In genomic region chr5:168046163-168046562, GRCh38 we compare ENCODE assay signal across 29 cellular contexts.
"Had no signal": no experiment of that assay in that cellular context is flagged by ENCODE, and none has a peak within 500 bp of the region (broad histone marks: within the 10 kb centered on the region; RNA-seq: fewer than 3 reads in every experiment).

No MANE protein-coding gene starts in this region.

- H3K4me1 Mint-ChIP-seq: activated CD4-positive, alpha-beta T cell treated with anti-CD3 and anti-CD28 coated beads for 36 hours; activated CD4-positive, alpha-beta T cell treated with anti-CD3 and anti-CD28 coated beads, Interleukin-2, amount 10 ng/mL, durations not matched to agents 24 days and 14 days; activated CD8-positive, alpha-beta memory T cell treated with anti-CD3 and anti-CD28 coated beads, Interleukin-2, amount 10 ng/mL, durations not matched to agents 7 days and 5 days; activated naive CD4-positive, alpha-beta T cell treated with anti-CD3 and anti-CD28 coated beads, Interleukin-2, amount 50 U/mL, for 24 hours; activated naive CD8-positive, alpha-beta T cell treated with anti-CD3 and anti-CD28 coated beads for 36 hours; central memory CD8-positive, alpha-beta T cell had no signal

- H3K9me3 Mint-ChIP-seq: activated CD4-positive, alpha-beta memory T cell treated with anti-CD3 and anti-CD28 coated beads for 36 hours; activated CD4-positive, alpha-beta T cell treated with anti-CD3 and anti-CD28 coated beads, Interleukin-2, amount 10 ng/mL, durations not matched to agents 24 days and 14 days; activated naive CD4-positive, alpha-beta T cell treated with anti-CD3 and anti-CD28 coated beads for 36 hours; activated naive CD4-positive, alpha-beta T cell treated with anti-CD3 and anti-CD28 coated beads, Interleukin-2, amount 50 U/mL, for 24 hours; activated naive CD8-positive, alpha-beta T cell treated with anti-CD3 and anti-CD28 coated beads for 36 hours; activated T-helper 1 cell treated with anti-CD3 and anti-CD28 coated beads, Interleukin-12 subunit alpha, Interleukin-12 subunit beta, Interleukin-2, Interleukin-4 antibody, amounts not matched to agents 30 ng/mL and 10 ng/mL and 1 ng/mL, durations not matched to agents 14 hours and 24 hours and 36 hours; activated T-helper 2 cell treated with anti-CD3 and anti-CD28 coated beads, Interferon-gamma antibody, Interleukin-2, Interleukin-4, amounts not matched to agents 10 μg/mL and 5 μg/mL and 100 μg/mL, durations not matched to agents 14 hours and 24 hours and 36 hours; central memory CD8-positive, alpha-beta T cell had no signal

- H3K36me3 Mint-ChIP-seq: activated CD4-positive, alpha-beta memory T cell treated with anti-CD3 and anti-CD28 coated beads for 36 hours; activated CD8-positive, alpha-beta memory T cell treated with anti-CD3 and anti-CD28 coated beads, Interleukin-2, amount 10 ng/mL, durations not matched to agents 7 days and 5 days; activated naive CD4-positive, alpha-beta T cell treated with anti-CD3 and anti-CD28 coated beads, Interleukin-2, amount 50 U/mL, for 24 hours; activated naive CD8-positive, alpha-beta T cell treated with anti-CD3 and anti-CD28 coated beads for 36 hours had no signal

- H3K9me3 ChIP-seq: esophagus muscularis mucosa, gastrocnemius medialis had no signal

- ATAC-seq: activated CD4-positive, alpha-beta T cell treated with anti-CD3 and anti-CD28 coated beads for 36 hours; activated CD8-positive, alpha-beta memory T cell treated with anti-CD3 and anti-CD28 coated beads, Interleukin-2, amount 10 ng/mL, durations not matched to agents 7 days and 5 days; activated CD8-positive, alpha-beta T cell treated with anti-CD3 and anti-CD28 coated beads, Interleukin-2, amount 10 ng/mL, durations not matched to agents 7 days and 5 days; effector memory CD8-positive, alpha-beta T cell; gastrocnemius medialis had no signal

- H3K4me1 ChIP-seq: foreskin keratinocyte, gastrocnemius medialis had no signal

- H3K4me3 ChIP-seq: esophagus muscularis mucosa, gastrocnemius medialis had no signal

- H3K27me3 Mint-ChIP-seq: activated CD4-positive, alpha-beta memory T cell treated with anti-CD3 and anti-CD28 coated beads for 36 hours; activated CD4-positive, alpha-beta T cell treated with anti-CD3 and anti-CD28 coated beads for 36 hours; activated CD4-positive, alpha-beta T cell treated with anti-CD3 and anti-CD28 coated beads, Interleukin-2, amount 10 ng/mL, durations not matched to agents 24 days and 14 days; activated CD8-positive, alpha-beta memory T cell treated with anti-CD3 and anti-CD28 coated beads, Interleukin-2, amount 10 ng/mL, durations not matched to agents 7 days and 5 days; activated naive CD4-positive, alpha-beta T cell treated with anti-CD3 and anti-CD28 coated beads, Interleukin-2, amount 50 U/mL, for 24 hours; effector memory CD8-positive, alpha-beta T cell had no signal

- H3K27ac ChIP-seq: brain microvascular endothelial cell, esophagus muscularis mucosa, foreskin keratinocyte, gastrocnemius medialis had no signal

- H3K27ac Mint-ChIP-seq: activated CD4-positive, alpha-beta memory T cell treated with anti-CD3 and anti-CD28 coated beads for 36 hours; activated CD4-positive, alpha-beta T cell treated with anti-CD3 and anti-CD28 coated beads for 36 hours; activated CD4-positive, alpha-beta T cell treated with anti-CD3 and anti-CD28 coated beads, Interleukin-2, amount 10 ng/mL, durations not matched to agents 24 days and 14 days; activated CD8-positive, alpha-beta memory T cell treated with anti-CD3 and anti-CD28 coated beads, Interleukin-2, amount 10 ng/mL, durations not matched to agents 7 days and 5 days; activated CD8-positive, alpha-beta T cell treated with anti-CD3 and anti-CD28 coated beads, Interleukin-2, amount 10 ng/mL, durations not matched to agents 7 days and 5 days; activated naive CD4-positive, alpha-beta T cell treated with anti-CD3 and anti-CD28 coated beads for 36 hours; activated naive CD4-positive, alpha-beta T cell treated with anti-CD3 and anti-CD28 coated beads, Interleukin-2, amount 50 U/mL, for 24 hours; activated naive CD8-positive, alpha-beta T cell treated with anti-CD3 and anti-CD28 coated beads for 36 hours; activated T-helper 1 cell treated with anti-CD3 and anti-CD28 coated beads, Interleukin-12 subunit alpha, Interleukin-12 subunit beta, Interleukin-2, Interleukin-4 antibody, amounts not matched to agents 30 ng/mL and 10 ng/mL and 1 ng/mL, durations not matched to agents 14 hours and 24 hours and 36 hours; activated T-helper 2 cell treated with anti-CD3 and anti-CD28 coated beads, Interferon-gamma antibody, Interleukin-2, Interleukin-4, amounts not matched to agents 10 μg/mL and 5 μg/mL and 100 μg/mL, durations not matched to agents 14 hours and 24 hours and 36 hours; effector memory CD8-positive, alpha-beta T cell had no signal

- DNase-seq: activated CD4-positive, alpha-beta memory T cell treated with anti-CD3 and anti-CD28 coated beads for 36 hours; activated CD4-positive, alpha-beta T cell treated with anti-CD3 and anti-CD28 coated beads for 36 hours; activated CD4-positive, alpha-beta T cell treated with anti-CD3 and anti-CD28 coated beads, Interleukin-2, amount 10 ng/mL, durations not matched to agents 24 days and 14 days; activated CD4-positive, CD25-positive, alpha-beta regulatory T cell; activated CD4-positive, CD25-positive, alpha-beta regulatory T cell treated with anti-CD3 and anti-CD28 coated beads, Interleukin-2, amount 50 U/mL, for 72 hours; activated CD8-positive, alpha-beta memory T cell treated with anti-CD3 and anti-CD28 coated beads, Interleukin-2, amount 10 ng/mL, durations not matched to agents 7 days and 5 days; activated CD8-positive, alpha-beta memory T cell treated with anti-CD3 and anti-CD28 coated beads, Interleukin-2, amount 50 U/mL, for 4 hours; activated CD8-positive, alpha-beta T cell treated with anti-CD3 and anti-CD28 coated beads, Interleukin-2, amount 10 ng/mL, durations not matched to agents 7 days and 5 days; activated effector memory CD4-positive, alpha-beta T cell treated with anti-CD3 and anti-CD28 coated beads, Interleukin-2, amount 50 U/mL, for 16 hours; activated naive CD4-positive, alpha-beta T cell treated with anti-CD3 and anti-CD28 coated beads for 36 hours; activated naive CD8-positive, alpha-beta T cell treated with anti-CD3 and anti-CD28 coated beads for 36 hours; activated T-cell treated with anti-CD3 and anti-CD28 coated beads, Interleukin-2, amount 50 U/mL, for 1 hour; activated T-cell treated with anti-CD3 and anti-CD28 coated beads, Interleukin-2, amount 50 U/mL, for 48 hours; amniotic stem cell; anterior cingulate cortex; brain microvascular endothelial cell; cortex of kidney; dermis blood vessel endothelial cell; effector CD4-positive, alpha-beta T cell; effector memory CD8-positive, alpha-beta T cell; erythroblast; foreskin keratinocyte; gastrocnemius medialis; T-helper 2 cell had no signal

- H3K36me3 ChIP-seq: brain microvascular endothelial cell, esophagus muscularis mucosa, gastrocnemius medialis had no signal

- H3K27me3 ChIP-seq: brain microvascular endothelial cell, esophagus muscularis mucosa, foreskin keratinocyte, gastrocnemius medialis had no signal

- H3K4me3 Mint-ChIP-seq: activated CD4-positive, alpha-beta memory T cell treated with anti-CD3 and anti-CD28 coated beads for 36 hours; activated CD4-positive, alpha-beta T cell treated with anti-CD3 and anti-CD28 coated beads for 36 hours; activated CD4-positive, alpha-beta T cell treated with anti-CD3 and anti-CD28 coated beads, Interleukin-2, amount 10 ng/mL, durations not matched to agents 24 days and 14 days; activated CD8-positive, alpha-beta memory T cell treated with anti-CD3 and anti-CD28 coated beads, Interleukin-2, amount 10 ng/mL, durations not matched to agents 7 days and 5 days; activated CD8-positive, alpha-beta T cell treated with anti-CD3 and anti-CD28 coated beads, Interleukin-2, amount 10 ng/mL, durations not matched to agents 7 days and 5 days; activated naive CD4-positive, alpha-beta T cell treated with anti-CD3 and anti-CD28 coated beads for 36 hours; activated naive CD4-positive, alpha-beta T cell treated with anti-CD3 and anti-CD28 coated beads, Interleukin-2, amount 50 U/mL, for 24 hours; activated naive CD8-positive, alpha-beta T cell treated with anti-CD3 and anti-CD28 coated beads for 36 hours; activated T-helper 1 cell treated with anti-CD3 and anti-CD28 coated beads, Interleukin-12 subunit alpha, Interleukin-12 subunit beta, Interleukin-2, Interleukin-4 antibody, amounts not matched to agents 30 ng/mL and 10 ng/mL and 1 ng/mL, durations not matched to agents 14 hours and 24 hours and 36 hours; central memory CD8-positive, alpha-beta T cell; effector memory CD8-positive, alpha-beta T cell had no signal
